1 cellular context compared by ENCODE assay signal in the genomic region with DNA sequence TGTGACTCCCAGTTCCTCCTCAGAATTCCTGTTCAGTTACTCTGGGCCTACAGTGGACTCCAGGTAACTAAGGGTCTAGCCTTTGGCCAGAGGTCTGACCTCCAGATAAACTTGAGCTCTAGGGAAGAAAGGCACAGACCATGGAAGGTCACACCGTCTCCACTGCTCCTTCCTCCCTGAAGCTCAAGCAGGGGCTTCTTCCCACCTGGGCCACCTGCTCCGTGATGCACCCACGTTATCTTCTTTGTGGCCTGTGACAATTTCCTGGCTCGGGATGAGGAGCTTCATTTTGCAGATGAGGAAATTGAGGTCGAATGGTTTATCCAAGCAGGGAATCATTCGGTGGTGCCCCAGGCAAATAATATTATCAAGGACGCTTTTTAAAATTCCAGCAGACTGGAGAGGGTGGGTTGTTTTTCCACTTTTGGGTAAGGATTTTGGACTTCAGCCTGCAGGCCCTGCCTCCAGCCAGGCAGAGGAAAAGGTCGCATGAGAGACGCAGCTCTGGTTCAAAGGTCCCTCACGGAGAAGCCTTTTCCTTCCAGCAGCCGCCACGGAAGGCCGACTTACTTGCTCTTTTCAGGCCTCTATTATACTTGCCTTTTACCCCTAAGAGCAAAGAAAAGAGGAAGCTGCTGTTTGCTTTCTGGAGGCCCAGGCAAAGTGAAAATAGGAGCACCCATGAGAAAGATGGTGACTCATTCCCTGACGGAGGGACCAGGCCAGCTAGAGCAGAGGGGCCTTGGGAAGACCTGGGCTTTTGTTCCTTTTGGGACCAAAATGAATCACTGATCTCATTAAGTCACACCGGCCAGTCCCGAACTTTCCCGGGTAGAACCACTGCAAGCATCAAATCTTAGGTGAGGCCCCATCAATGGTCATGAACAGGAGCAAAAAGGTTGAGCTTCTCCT.
TF ChIP-seq lines count a peak whose summit lies in the region.

No MANE protein-coding gene starts in this region.

TF ChIP-seq in GM12878, 131 proteins besides CTCF, POLR2A, EP300 and RAD21 (continued from another document and continues in another):
- peak; percentile 42 for TF ChIP-seq RELA (IDR thresholded peaks at IDR 0.05; ENCODE audit: borderline replicate concordance, partially characterized antibody)
- TF ChIP-seq, protein P1, sequence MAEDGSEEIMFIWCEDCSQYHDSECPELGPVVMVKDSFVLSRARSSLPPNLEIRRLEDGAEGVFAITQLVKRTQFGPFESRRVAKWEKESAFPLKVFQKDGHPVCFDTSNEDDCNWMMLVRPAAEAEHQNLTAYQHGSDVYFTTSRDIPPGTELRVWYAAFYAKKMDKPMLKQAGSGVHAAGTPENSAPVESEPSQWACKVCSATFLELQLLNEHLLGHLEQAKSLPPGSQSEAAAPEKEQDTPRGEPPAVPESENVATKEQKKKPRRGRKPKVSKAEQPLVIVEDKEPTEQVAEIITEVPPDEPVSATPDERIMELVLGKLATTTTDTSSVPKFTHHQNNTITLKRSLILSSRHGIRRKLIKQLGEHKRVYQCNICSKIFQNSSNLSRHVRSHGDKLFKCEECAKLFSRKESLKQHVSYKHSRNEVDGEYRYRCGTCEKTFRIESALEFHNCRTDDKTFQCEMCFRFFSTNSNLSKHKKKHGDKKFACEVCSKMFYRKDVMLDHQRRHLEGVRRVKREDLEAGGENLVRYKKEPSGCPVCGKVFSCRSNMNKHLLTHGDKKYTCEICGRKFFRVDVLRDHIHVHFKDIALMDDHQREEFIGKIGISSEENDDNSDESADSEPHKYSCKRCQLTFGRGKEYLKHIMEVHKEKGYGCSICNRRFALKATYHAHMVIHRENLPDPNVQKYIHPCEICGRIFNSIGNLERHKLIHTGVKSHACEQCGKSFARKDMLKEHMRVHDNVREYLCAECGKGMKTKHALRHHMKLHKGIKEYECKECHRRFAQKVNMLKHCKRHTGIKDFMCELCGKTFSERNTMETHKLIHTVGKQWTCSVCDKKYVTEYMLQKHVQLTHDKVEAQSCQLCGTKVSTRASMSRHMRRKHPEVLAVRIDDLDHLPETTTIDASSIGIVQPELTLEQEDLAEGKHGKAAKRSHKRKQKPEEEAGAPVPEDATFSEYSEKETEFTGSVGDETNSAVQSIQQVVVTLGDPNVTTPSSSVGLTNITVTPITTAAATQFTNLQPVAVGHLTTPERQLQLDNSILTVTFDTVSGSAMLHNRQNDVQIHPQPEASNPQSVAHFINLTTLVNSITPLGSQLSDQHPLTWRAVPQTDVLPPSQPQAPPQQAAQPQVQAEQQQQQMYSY (CRISPR knock-in tag; IDR thresholded peaks at IDR 0.05): no peak
- TF ChIP-seq, protein P2, sequence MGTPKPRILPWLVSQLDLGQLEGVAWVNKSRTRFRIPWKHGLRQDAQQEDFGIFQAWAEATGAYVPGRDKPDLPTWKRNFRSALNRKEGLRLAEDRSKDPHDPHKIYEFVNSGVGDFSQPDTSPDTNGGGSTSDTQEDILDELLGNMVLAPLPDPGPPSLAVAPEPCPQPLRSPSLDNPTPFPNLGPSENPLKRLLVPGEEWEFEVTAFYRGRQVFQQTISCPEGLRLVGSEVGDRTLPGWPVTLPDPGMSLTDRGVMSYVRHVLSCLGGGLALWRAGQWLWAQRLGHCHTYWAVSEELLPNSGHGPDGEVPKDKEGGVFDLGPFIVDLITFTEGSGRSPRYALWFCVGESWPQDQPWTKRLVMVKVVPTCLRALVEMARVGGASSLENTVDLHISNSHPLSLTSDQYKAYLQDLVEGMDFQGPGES (IDR thresholded peaks at IDR 0.05): no peak
- TF ChIP-seq, protein P3, sequence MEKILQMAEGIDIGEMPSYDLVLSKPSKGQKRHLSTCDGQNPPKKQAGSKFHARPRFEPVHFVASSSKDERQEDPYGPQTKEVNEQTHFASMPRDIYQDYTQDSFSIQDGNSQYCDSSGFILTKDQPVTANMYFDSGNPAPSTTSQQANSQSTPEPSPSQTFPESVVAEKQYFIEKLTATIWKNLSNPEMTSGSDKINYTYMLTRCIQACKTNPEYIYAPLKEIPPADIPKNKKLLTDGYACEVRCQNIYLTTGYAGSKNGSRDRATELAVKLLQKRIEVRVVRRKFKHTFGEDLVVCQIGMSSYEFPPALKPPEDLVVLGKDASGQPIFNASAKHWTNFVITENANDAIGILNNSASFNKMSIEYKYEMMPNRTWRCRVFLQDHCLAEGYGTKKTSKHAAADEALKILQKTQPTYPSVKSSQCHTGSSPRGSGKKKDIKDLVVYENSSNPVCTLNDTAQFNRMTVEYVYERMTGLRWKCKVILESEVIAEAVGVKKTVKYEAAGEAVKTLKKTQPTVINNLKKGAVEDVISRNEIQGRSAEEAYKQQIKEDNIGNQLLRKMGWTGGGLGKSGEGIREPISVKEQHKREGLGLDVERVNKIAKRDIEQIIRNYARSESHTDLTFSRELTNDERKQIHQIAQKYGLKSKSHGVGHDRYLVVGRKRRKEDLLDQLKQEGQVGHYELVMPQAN (conservative IDR thresholded peaks at IDR 0.05): no peak
- TF ChIP-seq IKZF2 (IDR thresholded peaks at IDR 0.05): peak; percentile 27 to 55; a peak in 1 of 4 replicates
- TF ChIP-seq CEBPB (IDR thresholded peaks at IDR 0.05; ENCODE audit: borderline replicate concordance in 1 of 2, low read depth in 2 of 2, low read length in 2 of 2): no peak
- TF ChIP-seq, protein P4, sequence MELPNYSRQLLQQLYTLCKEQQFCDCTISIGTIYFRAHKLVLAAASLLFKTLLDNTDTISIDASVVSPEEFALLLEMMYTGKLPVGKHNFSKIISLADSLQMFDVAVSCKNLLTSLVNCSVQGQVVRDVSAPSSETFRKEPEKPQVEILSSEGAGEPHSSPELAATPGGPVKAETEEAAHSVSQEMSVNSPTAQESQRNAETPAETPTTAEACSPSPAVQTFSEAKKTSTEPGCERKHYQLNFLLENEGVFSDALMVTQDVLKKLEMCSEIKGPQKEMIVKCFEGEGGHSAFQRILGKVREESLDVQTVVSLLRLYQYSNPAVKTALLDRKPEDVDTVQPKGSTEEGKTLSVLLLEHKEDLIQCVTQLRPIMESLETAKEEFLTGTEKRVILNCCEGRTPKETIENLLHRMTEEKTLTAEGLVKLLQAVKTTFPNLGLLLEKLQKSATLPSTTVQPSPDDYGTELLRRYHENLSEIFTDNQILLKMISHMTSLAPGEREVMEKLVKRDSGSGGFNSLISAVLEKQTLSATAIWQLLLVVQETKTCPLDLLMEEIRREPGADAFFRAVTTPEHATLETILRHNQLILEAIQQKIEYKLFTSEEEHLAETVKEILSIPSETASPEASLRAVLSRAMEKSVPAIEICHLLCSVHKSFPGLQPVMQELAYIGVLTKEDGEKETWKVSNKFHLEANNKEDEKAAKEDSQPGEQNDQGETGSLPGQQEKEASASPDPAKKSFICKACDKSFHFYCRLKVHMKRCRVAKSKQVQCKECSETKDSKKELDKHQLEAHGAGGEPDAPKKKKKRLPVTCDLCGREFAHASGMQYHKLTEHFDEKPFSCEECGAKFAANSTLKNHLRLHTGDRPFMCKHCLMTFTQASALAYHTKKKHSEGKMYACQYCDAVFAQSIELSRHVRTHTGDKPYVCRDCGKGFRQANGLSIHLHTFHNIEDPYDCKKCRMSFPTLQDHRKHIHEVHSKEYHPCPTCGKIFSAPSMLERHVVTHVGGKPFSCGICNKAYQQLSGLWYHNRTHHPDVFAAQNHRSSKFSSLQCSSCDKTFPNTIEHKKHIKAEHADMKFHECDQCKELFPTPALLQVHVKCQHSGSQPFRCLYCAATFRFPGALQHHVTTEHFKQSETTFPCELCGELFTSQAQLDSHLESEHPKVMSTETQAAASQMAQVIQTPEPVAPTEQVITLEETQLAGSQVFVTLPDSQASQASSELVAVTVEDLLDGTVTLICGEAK (IDR thresholded peaks at IDR 0.05; ENCODE audit: borderline replicate concordance): no peak
- TF ChIP-seq SRF (IDR thresholded peaks at IDR 0.05; ENCODE audit: low read depth in 2 of 2, low read length in 2 of 2): peak in 1 of 2 experiments; percentile 26; a peak in 1 of 4 replicates
- TF ChIP-seq, protein P5, sequence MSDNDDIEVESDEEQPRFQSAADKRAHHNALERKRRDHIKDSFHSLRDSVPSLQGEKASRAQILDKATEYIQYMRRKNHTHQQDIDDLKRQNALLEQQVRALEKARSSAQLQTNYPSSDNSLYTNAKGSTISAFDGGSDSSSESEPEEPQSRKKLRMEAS (IDR thresholded peaks at IDR 0.05; ENCODE audit: low read depth, low read length): no peak
- no peak for TF ChIP-seq SIX5 (IDR thresholded peaks at IDR 0.05; ENCODE audit: low read depth, low read length, severe bottlenecking)
- no peak for TF ChIP-seq STAT3 (IDR thresholded peaks at IDR 0.05; ENCODE audit: low read depth, low read length)
- no peak for TF ChIP-seq SUPT20H (IDR thresholded peaks at IDR 0.05; ENCODE audit: borderline replicate concordance, control insufficient read depth, low read depth, low read length)
- TF ChIP-seq, protein P6, sequence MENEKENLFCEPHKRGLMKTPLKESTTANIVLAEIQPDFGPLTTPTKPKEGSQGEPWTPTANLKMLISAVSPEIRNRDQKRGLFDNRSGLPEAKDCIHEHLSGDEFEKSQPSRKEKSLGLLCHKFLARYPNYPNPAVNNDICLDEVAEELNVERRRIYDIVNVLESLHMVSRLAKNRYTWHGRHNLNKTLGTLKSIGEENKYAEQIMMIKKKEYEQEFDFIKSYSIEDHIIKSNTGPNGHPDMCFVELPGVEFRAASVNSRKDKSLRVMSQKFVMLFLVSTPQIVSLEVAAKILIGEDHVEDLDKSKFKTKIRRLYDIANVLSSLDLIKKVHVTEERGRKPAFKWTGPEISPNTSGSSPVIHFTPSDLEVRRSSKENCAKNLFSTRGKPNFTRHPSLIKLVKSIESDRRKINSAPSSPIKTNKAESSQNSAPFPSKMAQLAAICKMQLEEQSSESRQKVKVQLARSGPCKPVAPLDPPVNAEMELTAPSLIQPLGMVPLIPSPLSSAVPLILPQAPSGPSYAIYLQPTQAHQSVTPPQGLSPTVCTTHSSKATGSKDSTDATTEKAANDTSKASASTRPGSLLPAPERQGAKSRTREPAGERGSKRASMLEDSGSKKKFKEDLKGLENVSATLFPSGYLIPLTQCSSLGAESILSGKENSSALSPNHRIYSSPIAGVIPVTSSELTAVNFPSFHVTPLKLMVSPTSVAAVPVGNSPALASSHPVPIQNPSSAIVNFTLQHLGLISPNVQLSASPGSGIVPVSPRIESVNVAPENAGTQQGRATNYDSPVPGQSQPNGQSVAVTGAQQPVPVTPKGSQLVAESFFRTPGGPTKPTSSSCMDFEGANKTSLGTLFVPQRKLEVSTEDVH (IDR thresholded peaks at IDR 0.05; ENCODE audit: low read depth, partially characterized antibody): no peak
- 0 out of 4 replicates have a peak, but pooled peaks of 1 of the 2 experiments have one; percentile 28 for TF ChIP-seq ETV6 (conservative IDR thresholded peaks at IDR 0.05 in 1 of 2, IDR thresholded peaks at IDR 0.05 in 1 of 2; ENCODE audit: borderline replicate concordance in 1 of 2, low read depth in 1 of 2)
- no peak for TF ChIP-seq ESRRA (IDR thresholded peaks at IDR 0.05; ENCODE audit: low read length)
- TF ChIP-seq SREBF2 (IDR thresholded peaks at IDR 0.05; ENCODE audit: low read length): no peak
- TF ChIP-seq, protein P7, sequence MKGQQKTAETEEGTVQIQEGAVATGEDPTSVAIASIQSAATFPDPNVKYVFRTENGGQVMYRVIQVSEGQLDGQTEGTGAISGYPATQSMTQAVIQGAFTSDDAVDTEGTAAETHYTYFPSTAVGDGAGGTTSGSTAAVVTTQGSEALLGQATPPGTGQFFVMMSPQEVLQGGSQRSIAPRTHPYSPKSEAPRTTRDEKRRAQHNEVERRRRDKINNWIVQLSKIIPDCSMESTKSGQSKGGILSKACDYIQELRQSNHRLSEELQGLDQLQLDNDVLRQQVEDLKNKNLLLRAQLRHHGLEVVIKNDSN (IDR thresholded peaks at IDR 0.05; ENCODE audit: borderline replicate concordance, extremely low read length, insufficient read depth, low read depth, low read length): no peak
- no peak for TF ChIP-seq KAT2A (conservative IDR thresholded peaks at IDR 0.05; ENCODE audit: control insufficient read depth, low read depth, low read length)
- no peak for TF ChIP-seq TBL1XR1 (IDR thresholded peaks at IDR 0.05; ENCODE audit: low read depth, low read length)
- peak; percentile 36 for TF ChIP-seq RUNX3 (IDR thresholded peaks at IDR 0.05; ENCODE audit: low read length)
- TF ChIP-seq, protein P8, sequence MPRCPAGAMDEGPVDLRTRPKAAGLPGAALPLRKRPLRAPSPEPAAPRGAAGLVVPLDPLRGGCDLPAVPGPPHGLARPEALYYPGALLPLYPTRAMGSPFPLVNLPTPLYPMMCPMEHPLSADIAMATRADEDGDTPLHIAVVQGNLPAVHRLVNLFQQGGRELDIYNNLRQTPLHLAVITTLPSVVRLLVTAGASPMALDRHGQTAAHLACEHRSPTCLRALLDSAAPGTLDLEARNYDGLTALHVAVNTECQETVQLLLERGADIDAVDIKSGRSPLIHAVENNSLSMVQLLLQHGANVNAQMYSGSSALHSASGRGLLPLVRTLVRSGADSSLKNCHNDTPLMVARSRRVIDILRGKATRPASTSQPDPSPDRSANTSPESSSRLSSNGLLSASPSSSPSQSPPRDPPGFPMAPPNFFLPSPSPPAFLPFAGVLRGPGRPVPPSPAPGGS (IDR thresholded peaks at IDR 0.05; ENCODE audit: borderline replicate concordance, insufficient read depth, low read depth, low read length, poor library complexity, severe bottlenecking): peak; percentile 54
- no peak for TF ChIP-seq SUZ12 (IDR thresholded peaks at IDR 0.05; ENCODE audit: unreplicated experiment)
- TF ChIP-seq ZNF274 (IDR thresholded peaks at IDR 0.05; ENCODE audit: insufficient read depth, insufficient read length): no peak
- no peak for TF ChIP-seq EZH2 (IDR thresholded peaks at IDR 0.05; ENCODE audit: borderline replicate concordance, control insufficient read depth, low read depth, low read length)
- no peak for TF ChIP-seq MXI1 (IDR thresholded peaks at IDR 0.05; ENCODE audit: low read depth, low read length)
- no peak for TF ChIP-seq ZBED1 (IDR thresholded peaks at IDR 0.05; ENCODE audit: borderline replicate concordance)
- TF ChIP-seq, protein P9, sequence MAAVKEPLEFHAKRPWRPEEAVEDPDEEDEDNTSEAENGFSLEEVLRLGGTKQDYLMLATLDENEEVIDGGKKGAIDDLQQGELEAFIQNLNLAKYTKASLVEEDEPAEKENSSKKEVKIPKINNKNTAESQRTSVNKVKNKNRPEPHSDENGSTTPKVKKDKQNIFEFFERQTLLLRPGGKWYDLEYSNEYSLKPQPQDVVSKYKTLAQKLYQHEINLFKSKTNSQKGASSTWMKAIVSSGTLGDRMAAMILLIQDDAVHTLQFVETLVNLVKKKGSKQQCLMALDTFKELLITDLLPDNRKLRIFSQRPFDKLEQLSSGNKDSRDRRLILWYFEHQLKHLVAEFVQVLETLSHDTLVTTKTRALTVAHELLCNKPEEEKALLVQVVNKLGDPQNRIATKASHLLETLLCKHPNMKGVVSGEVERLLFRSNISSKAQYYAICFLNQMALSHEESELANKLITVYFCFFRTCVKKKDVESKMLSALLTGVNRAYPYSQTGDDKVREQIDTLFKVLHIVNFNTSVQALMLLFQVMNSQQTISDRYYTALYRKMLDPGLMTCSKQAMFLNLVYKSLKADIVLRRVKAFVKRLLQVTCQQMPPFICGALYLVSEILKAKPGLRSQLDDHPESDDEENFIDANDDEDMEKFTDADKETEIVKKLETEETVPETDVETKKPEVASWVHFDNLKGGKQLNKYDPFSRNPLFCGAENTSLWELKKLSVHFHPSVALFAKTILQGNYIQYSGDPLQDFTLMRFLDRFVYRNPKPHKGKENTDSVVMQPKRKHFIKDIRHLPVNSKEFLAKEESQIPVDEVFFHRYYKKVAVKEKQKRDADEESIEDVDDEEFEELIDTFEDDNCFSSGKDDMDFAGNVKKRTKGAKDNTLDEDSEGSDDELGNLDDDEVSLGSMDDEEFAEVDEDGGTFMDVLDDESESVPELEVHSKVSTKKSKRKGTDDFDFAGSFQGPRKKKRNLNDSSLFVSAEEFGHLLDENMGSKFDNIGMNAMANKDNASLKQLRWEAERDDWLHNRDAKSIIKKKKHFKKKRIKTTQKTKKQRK (IDR thresholded peaks at IDR 0.05; ENCODE audit: low read depth, low read length): no peak
- TF ChIP-seq GATAD2B (conservative IDR thresholded peaks at IDR 0.05; ENCODE audit: low read depth): no peak
- TF ChIP-seq NFIC (IDR thresholded peaks at IDR 0.05; ENCODE audit: low read depth, low read length): peak; percentile 76; the same call in 1 of the 2 replicates
- TF ChIP-seq YBX1 (IDR thresholded peaks at IDR 0.05): no peak
- TF ChIP-seq RAD51 (IDR thresholded peaks at IDR 0.05): no peak
- no peak for TF ChIP-seq MYB (IDR thresholded peaks at IDR 0.05; ENCODE audit: borderline replicate concordance, low read depth, low read length)
